In the genomic region with DNA sequence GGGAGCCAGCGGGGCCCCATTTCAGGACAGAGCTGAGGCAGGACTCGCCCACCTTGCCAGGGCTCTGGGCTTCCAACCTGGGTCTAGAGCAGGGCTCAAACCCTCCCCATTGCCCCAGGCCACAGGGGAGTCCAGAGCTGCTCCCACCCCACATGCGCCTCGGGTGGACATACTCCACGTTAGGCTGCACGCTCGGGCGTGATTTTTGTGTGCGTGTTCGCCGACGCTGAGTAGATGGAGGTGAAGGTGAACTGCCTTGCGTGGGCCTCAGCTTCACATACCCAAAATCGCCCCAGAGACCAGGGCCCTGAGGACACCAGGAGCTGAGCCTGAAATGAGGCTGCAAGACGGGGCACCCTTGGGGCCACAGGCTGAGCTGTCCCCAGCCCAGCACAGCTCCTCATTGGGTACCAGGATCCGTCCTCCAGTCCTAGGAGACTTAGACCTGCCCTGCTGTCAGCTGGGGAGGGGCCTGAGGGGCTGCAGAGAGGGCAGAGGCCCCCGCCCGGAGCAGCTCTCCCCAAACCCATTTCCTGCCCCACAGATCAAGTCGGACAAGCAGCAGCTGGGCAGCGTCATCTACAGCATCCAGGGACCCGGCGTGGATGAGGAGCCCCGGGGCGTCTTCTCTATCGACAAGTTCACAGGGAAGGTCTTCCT, we compare ENCODE assay signal across 36 cellular contexts. TPM values are rescaled to one million over a fixed set of nuclear protein-coding genes. Genes with fewer than 3 reads are reported as not detected.
"Had no signal": no experiment of that assay in that cellular context is flagged by ENCODE, and none has a peak within 500 bp of the region (broad histone marks: within the 10 kb centered on the region; RNA-seq: fewer than 3 reads in every experiment).

No MANE protein-coding gene starts in this region.

- H3K4me1 ChIP-seq: adrenal gland, ascending aorta had no signal

- ATAC-seq: activated CD4-positive, alpha-beta T cell treated with anti-CD3 and anti-CD28 coated beads for 36 hours; activated CD4-positive, CD25-positive, alpha-beta regulatory T cell treated with anti-CD3 and anti-CD28 coated beads, Interleukin-2, amount 50 U/mL, for 24 hours; activated CD8-positive, alpha-beta T cell treated with anti-CD3 and anti-CD28 coated beads for 36 hours; activated naive CD4-positive, alpha-beta T cell treated with anti-CD3 and anti-CD28 coated beads, Interleukin-2, amount 50 U/mL, for 72 hours; activated T-cell treated with anti-CD3 and anti-CD28 coated beads, Interleukin-2, amount 50 U/mL, for 4 hours; activated T-cell treated with anti-CD3 and anti-CD28 coated beads, Interleukin-2, amount 50 U/mL, for 72 hours; activated T-helper 17 cell treated with anti-CD3 and anti-CD28 coated beads, Interleukin-2, amount 50 U/mL, for 72 hours; WTC11 had no signal

- DNase-seq: activated CD4-positive, alpha-beta memory T cell treated with anti-CD3 and anti-CD28 coated beads for 36 hours; activated CD4-positive, alpha-beta T cell treated with anti-CD3 and anti-CD28 coated beads for 1 hour; activated CD4-positive, alpha-beta T cell treated with anti-CD3 and anti-CD28 coated beads for 36 hours; activated CD4-positive, alpha-beta T cell treated with anti-CD3 and anti-CD28 coated beads for 48 hours; activated CD4-positive, alpha-beta T cell treated with anti-CD3 and anti-CD28 coated beads, Interleukin-2, amount 10 ng/mL, durations not matched to agents 7 days and 5 days; activated CD4-positive, CD25-positive, alpha-beta regulatory T cell; activated CD8-positive, alpha-beta memory T cell treated with anti-CD3 and anti-CD28 coated beads, Interleukin-2, amount 50 U/mL, for 4 hours; activated CD8-positive, alpha-beta T cell treated with anti-CD3 and anti-CD28 coated beads for 36 hours; activated effector memory CD4-positive, alpha-beta T cell treated with anti-CD3 and anti-CD28 coated beads, Interleukin-2, amount 50 U/mL, for 16 hours; activated gamma-delta T cell treated with Interleukin-2 at 50 U/mL for 16 hours; activated naive CD4-positive, alpha-beta T cell; activated naive CD4-positive, alpha-beta T cell treated with anti-CD3 and anti-CD28 coated beads for 36 hours; activated naive CD4-positive, alpha-beta T cell treated with anti-CD3 and anti-CD28 coated beads, Interleukin-2, amount 50 U/mL, for 16 hours; activated naive CD8-positive, alpha-beta T cell treated with anti-CD3 and anti-CD28 coated beads for 36 hours; activated T-cell treated with anti-CD3 and anti-CD28 coated beads for 4 hours; activated T-cell treated with anti-CD3 and anti-CD28 coated beads, Interleukin-2, amount 50 U/mL, for 1 hour; activated T-cell treated with anti-CD3 and anti-CD28 coated beads, Interleukin-2, amount 50 U/mL, for 4 hours; activated T-cell treated with anti-CD3 and anti-CD28 coated beads, Interleukin-2, amount 50 U/mL, for 72 hours; adrenal gland; amniotic stem cell; caudate nucleus; cerebellar nuclear complex; T-helper 1 cell; T-helper 2 cell; T-helper 9 cell; WERI-Rb-1 had no signal

- H3K9me3 ChIP-seq: adrenal gland, ascending aorta had no signal

- H3K27me3 ChIP-seq: adrenal gland, ascending aorta, cardiac muscle cell had no signal

- H3K4me3 ChIP-seq: adrenal gland, ascending aorta, cardiac muscle cell had no signal

- H3K27ac ChIP-seq: adrenal gland, ascending aorta, cardiac muscle cell, WERI-Rb-1 had no signal

- FAIRE-seq: bronchial epithelial cell, TTC549 had no signal

- H3K36me3 ChIP-seq: adrenal gland, ascending aorta, cardiac muscle cell, WERI-Rb-1 had no signal

RNA-seq across cellular contexts. Expression of gene CDH15, which starts 8.2 kb away (rescaled TPM):
- total RNA-seq: activated CD4-positive, alpha-beta memory T cell treated with anti-CD3 and anti-CD28 coated beads for 36 hours; activated CD4-positive, alpha-beta T cell treated with anti-CD3 and anti-CD28 coated beads for 36 hours; activated CD4-positive, alpha-beta T cell treated with anti-CD3 and anti-CD28 coated beads, Interleukin-2, amount 10 ng/mL, durations not matched to agents 7 days and 5 days; activated CD8-positive, alpha-beta memory T cell treated with anti-CD3 and anti-CD28 coated beads for 36 hours; activated CD8-positive, alpha-beta T cell treated with anti-CD3 and anti-CD28 coated beads for 36 hours; activated naive CD4-positive, alpha-beta T cell treated with anti-CD3 and anti-CD28 coated beads for 36 hours; activated naive CD8-positive, alpha-beta T cell treated with anti-CD3 and anti-CD28 coated beads for 36 hours; activated T-cell treated with anti-CD3 and anti-CD28 coated beads, Interleukin-2, amount 50 U/mL, for 4 hours; activated T-cell treated with anti-CD3 and anti-CD28 coated beads, Interleukin-2, amount 50 U/mL, for 72 hours; activated T-helper 1 cell treated with anti-CD3 and anti-CD28 coated beads, Interleukin-12 subunit alpha, Interleukin-12 subunit beta, Interleukin-2, Interleukin-4 antibody, amounts not matched to agents 30 ng/mL and 10 ng/mL and 1 ng/mL, durations not matched to agents 14 hours and 24 hours and 36 hours; ascending aorta had no signal

RNA-seq across cellular contexts. Expression of gene SLC22A31, which starts 20.6 kb away (rescaled TPM):
- total RNA-seq: activated CD8-positive, alpha-beta memory T cell treated with anti-CD3 and anti-CD28 coated beads for 36 hours; activated naive CD8-positive, alpha-beta T cell treated with anti-CD3 and anti-CD28 coated beads for 36 hours; ascending aorta had no signal
